Comparison of ENCODE assay signal across 22 cellular contexts in genomic region chr4:159317203-159317602, GRCh38.
"Had no signal": no experiment of that assay in that cellular context is flagged by ENCODE, and none has a peak within 500 bp of the region (broad histone marks: within the 10 kb centered on the region; RNA-seq: fewer than 3 reads in every experiment).

No MANE protein-coding gene starts in this region.

- ATAC-seq: lower lobe of right lung; naive thymus-derived CD8-positive, alpha-beta T cell; psoas muscle; stimulated activated effector memory CD8-positive, alpha-beta T cell treated with anti-CD3 and anti-CD28 coated beads, Interleukin-12 subunit alpha, Interleukin-12 subunit beta, amount 100 ng/mL, for 72 hours had no signal

- DNase-seq: colonic mucosa; effector memory CD4-positive, alpha-beta T cell; erythroblast; esophagus squamous epithelium; lower lobe of right lung; naive thymus-derived CD8-positive, alpha-beta T cell; nephron progenitor cell; nucleus accumbens; posterior cingulate gyrus; psoas muscle; sigmoid colon; stimulated activated CD4-positive, alpha-beta T cell treated with anti-CD3 and anti-CD28 coated beads, Interleukin-2, amount 100 ng/mL, for 24 hours; stimulated activated CD4-positive, alpha-beta T cell treated with anti-CD3 and anti-CD28 coated beads, Interleukin-4, amount 100 ng/mL, for 24 hours; stimulated activated naive CD4-positive, alpha-beta T cell treated with Interleukin-2 at 50 U/mL for 16 hours; stomach; substantia nigra; testis; tibial artery had no signal

- H3K4me1 Mint-ChIP-seq: central memory CD8-positive, alpha-beta T cell; nephron progenitor cell; stimulated activated effector memory CD8-positive, alpha-beta T cell treated with anti-CD3 and anti-CD28 coated beads, Interleukin-12 subunit alpha, Interleukin-12 subunit beta, amount 100 ng/mL, for 72 hours had no signal

- H3K4me1 ChIP-seq: colonic mucosa, esophagus squamous epithelium, lower lobe of right lung, sigmoid colon, testis, tibial artery had no signal

- H3K4me3 ChIP-seq: colonic mucosa, esophagus squamous epithelium, lower lobe of right lung, psoas muscle, sigmoid colon, stomach, testis, tibial artery had no signal

- H3K27ac ChIP-seq: colonic mucosa, esophagus squamous epithelium, lower lobe of right lung, psoas muscle, sigmoid colon, stomach, testis, tibial artery had no signal

- H3K27me3 Mint-ChIP-seq: central memory CD8-positive, alpha-beta T cell; dendritic cell treated with granulocyte-macrophage colony-stimulating factor and Interleukin-4, amounts not matched to agents 40 ng/mL and 50 ng/mL, for 4 days; naive thymus-derived CD8-positive, alpha-beta T cell; type B pancreatic cell had no signal

- H3K4me3 Mint-ChIP-seq: central memory CD8-positive, alpha-beta T cell; dendritic cell treated with granulocyte-macrophage colony-stimulating factor and Interleukin-4, amounts not matched to agents 40 ng/mL and 50 ng/mL, for 4 days; naive thymus-derived CD8-positive, alpha-beta T cell; nephron progenitor cell; stimulated activated effector memory CD8-positive, alpha-beta T cell treated with anti-CD3 and anti-CD28 coated beads, Interleukin-12 subunit alpha, Interleukin-12 subunit beta, amount 100 ng/mL, for 72 hours; type B pancreatic cell had no signal

- H3K27me3 ChIP-seq: colonic mucosa, esophagus squamous epithelium, sigmoid colon, stomach, testis, tibial artery had no signal

- H3K9me3 Mint-ChIP-seq: central memory CD8-positive, alpha-beta T cell; naive thymus-derived CD8-positive, alpha-beta T cell; nephron progenitor cell; stimulated activated effector memory CD8-positive, alpha-beta T cell treated with anti-CD3 and anti-CD28 coated beads, Interleukin-12 subunit alpha, Interleukin-12 subunit beta, amount 100 ng/mL, for 72 hours; type B pancreatic cell had no signal

- H3K27ac Mint-ChIP-seq: dendritic cell treated with granulocyte-macrophage colony-stimulating factor and Interleukin-4, amounts not matched to agents 40 ng/mL and 50 ng/mL, for 4 days; naive thymus-derived CD8-positive, alpha-beta T cell; nephron progenitor cell; stimulated activated effector memory CD8-positive, alpha-beta T cell treated with anti-CD3 and anti-CD28 coated beads, Interleukin-12 subunit alpha, Interleukin-12 subunit beta, amount 100 ng/mL, for 72 hours; type B pancreatic cell had no signal

- H3K9me3 ChIP-seq: colonic mucosa, esophagus squamous epithelium, lower lobe of right lung, psoas muscle, sigmoid colon, stomach, testis, tibial artery had no signal
